1 cellular context compared by ENCODE assay signal in the genomic region with DNA sequence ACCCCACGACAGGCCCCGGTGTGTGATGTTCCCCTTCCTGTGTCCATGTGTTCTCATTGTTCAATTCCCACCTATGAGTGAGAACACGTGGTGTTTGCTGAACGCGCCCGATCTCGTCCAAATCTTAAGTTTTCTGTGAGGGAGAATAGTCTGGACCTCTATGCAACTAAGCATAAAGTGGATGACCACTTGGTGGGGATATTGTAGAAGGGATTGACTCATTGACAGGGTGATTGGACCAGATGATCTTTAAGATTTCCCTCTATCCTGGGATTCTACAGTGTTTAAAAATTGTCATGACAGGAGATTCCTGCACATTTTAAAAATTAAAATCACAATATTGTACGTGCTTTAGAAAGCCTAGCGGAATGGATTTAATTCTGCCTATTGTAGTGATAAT.
TF ChIP-seq lines count a peak whose summit lies in the region.

No MANE protein-coding gene starts in this region.

TF ChIP-seq in GM23338, 12 proteins besides CTCF, POLR2A, EP300 and RAD21 (continued from another document):
- TF ChIP-seq, protein P1, sequence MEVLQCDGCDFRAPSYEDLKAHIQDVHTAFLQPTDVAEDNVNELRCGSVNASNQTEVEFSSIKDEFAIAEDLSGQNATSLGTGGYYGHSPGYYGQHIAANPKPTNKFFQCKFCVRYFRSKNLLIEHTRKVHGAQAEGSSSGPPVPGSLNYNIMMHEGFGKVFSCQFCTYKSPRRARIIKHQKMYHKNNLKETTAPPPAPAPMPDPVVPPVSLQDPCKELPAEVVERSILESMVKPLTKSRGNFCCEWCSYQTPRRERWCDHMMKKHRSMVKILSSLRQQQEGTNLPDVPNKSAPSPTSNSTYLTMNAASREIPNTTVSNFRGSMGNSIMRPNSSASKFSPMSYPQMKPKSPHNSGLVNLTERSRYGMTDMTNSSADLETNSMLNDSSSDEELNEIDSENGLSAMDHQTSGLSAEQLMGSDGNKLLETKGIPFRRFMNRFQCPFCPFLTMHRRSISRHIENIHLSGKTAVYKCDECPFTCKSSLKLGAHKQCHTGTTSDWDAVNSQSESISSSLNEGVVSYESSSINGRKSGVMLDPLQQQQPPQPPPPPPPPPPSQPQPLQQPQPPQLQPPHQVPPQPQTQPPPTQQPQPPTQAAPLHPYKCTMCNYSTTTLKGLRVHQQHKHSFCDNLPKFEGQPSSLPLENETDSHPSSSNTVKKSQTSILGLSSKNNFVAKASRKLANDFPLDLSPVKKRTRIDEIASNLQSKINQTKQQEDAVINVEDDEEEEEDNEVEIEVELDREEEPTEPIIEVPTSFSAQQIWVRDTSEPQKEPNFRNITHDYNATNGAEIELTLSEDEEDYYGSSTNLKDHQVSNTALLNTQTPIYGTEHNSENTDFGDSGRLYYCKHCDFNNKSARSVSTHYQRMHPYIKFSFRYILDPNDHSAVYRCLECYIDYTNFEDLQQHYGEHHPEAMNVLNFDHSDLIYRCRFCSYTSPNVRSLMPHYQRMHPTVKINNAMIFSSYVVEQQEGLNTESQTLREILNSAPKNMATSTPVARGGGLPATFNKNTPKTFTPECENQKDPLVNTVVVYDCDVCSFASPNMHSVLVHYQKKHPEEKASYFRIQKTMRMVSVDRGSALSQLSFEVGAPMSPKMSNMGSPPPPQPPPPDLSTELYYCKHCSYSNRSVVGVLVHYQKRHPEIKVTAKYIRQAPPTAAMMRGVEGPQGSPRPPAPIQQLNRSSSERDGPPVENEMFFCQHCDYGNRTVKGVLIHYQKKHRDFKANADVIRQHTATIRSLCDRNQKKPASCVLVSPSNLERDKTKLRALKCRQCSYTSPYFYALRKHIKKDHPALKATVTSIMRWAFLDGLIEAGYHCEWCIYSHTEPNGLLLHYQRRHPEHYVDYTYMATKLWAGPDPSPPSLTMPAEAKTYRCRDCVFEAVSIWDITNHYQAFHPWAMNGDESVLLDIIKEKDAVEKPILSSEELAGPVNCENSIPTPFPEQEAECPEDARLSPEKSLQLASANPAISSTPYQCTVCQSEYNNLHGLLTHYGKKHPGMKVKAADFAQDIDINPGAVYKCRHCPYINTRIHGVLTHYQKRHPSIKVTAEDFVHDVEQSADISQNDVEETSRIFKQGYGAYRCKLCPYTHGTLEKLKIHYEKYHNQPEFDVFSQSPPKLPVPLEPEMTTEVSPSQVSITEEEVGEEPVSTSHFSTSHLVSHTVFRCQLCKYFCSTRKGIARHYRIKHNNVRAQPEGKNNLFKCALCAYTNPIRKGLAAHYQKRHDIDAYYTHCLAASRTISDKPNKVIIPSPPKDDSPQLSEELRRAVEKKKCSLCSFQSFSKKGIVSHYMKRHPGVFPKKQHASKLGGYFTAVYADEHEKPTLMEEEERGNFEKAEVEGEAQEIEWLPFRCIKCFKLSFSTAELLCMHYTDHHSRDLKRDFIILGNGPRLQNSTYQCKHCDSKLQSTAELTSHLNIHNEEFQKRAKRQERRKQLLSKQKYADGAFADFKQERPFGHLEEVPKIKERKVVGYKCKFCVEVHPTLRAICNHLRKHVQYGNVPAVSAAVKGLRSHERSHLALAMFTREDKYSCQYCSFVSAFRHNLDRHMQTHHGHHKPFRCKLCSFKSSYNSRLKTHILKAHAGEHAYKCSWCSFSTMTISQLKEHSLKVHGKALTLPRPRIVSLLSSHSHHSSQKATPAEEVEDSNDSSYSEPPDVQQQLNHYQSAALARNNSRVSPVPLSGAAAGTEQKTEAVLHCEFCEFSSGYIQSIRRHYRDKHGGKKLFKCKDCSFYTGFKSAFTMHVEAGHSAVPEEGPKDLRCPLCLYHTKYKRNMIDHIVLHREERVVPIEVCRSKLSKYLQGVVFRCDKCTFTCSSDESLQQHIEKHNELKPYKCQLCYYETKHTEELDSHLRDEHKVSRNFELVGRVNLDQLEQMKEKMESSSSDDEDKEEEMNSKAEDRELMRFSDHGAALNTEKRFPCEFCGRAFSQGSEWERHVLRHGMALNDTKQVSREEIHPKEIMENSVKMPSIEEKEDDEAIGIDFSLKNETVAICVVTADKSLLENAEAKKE (CRISPR knock-in tag; IDR thresholded peaks at IDR 0.05): no peak
- TF ChIP-seq EZH2 (IDR thresholded peaks at IDR 0.05; ENCODE audit: low read depth, unreplicated experiment) (no peak), ZNF114 (CRISPR knock-in tag; IDR thresholded peaks at IDR 0.05) (no peak), ETS1 (IDR thresholded peaks at IDR 0.05) (no peak)
- TF ChIP-seq, protein P2, sequence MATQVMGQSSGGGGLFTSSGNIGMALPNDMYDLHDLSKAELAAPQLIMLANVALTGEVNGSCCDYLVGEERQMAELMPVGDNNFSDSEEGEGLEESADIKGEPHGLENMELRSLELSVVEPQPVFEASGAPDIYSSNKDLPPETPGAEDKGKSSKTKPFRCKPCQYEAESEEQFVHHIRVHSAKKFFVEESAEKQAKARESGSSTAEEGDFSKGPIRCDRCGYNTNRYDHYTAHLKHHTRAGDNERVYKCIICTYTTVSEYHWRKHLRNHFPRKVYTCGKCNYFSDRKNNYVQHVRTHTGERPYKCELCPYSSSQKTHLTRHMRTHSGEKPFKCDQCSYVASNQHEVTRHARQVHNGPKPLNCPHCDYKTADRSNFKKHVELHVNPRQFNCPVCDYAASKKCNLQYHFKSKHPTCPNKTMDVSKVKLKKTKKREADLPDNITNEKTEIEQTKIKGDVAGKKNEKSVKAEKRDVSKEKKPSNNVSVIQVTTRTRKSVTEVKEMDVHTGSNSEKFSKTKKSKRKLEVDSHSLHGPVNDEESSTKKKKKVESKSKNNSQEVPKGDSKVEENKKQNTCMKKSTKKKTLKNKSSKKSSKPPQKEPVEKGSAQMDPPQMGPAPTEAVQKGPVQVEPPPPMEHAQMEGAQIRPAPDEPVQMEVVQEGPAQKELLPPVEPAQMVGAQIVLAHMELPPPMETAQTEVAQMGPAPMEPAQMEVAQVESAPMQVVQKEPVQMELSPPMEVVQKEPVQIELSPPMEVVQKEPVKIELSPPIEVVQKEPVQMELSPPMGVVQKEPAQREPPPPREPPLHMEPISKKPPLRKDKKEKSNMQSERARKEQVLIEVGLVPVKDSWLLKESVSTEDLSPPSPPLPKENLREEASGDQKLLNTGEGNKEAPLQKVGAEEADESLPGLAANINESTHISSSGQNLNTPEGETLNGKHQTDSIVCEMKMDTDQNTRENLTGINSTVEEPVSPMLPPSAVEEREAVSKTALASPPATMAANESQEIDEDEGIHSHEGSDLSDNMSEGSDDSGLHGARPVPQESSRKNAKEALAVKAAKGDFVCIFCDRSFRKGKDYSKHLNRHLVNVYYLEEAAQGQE (IDR thresholded peaks at IDR 0.05; ENCODE audit: unreplicated experiment): no peak
